Comparison of ENCODE assay signal across 20 cellular contexts in the genomic region with DNA sequence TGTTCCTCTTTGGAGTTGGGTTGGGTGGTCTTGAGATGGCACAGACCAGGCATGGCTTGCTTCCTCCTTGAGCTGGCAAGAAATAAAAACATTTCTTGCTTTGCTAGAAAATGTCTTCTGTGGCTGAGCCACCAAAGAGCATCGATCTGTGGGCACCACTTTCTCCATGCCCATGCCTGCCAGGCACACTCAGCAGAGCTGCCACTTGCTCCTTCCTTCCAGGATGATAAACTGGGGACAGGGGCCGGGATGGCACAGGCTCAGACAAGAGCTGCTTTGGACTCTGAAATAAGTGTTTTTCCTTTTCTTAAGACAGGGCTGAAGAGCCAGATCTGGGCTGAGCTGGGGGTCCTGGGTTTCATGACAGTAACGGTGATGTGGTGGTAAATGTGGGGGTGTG. TPM values are rescaled to one million over a fixed set of nuclear protein-coding genes. Genes with fewer than 3 reads are reported as not detected.
A peak's percentile ranks its signal among the peaks of the same experiment; 100 is the strongest.
DNase-seq lines count a peak whose midpoint lies in the region; ATAC-seq and TF ChIP-seq lines count a peak whose summit lies in the region.
"Had no signal": no experiment of that assay in that cellular context is flagged by ENCODE, and none has a peak within 500 bp of the region (broad histone marks: within the 10 kb centered on the region; RNA-seq: fewer than 3 reads in every experiment).

No MANE protein-coding gene starts in this region.

- intact Hi-C loops in mammary epithelial cell (cut with micrococcal nuclease), result no loop called here

- no peak overlapping the region for H2AK5ac ChIP-seq in mesenchymal stem cell (ENCODE audit: low read length, severe bottlenecking)

- no peak overlapping the region for H2AFZ ChIP-seq in GM23248
- H2AFZ ChIP-seq in mammary epithelial cell (ENCODE audit: low read depth, low read length), result no peak overlapping the region
- no peak overlapping the region for H2AFZ ChIP-seq in mesenchymal stem cell (ENCODE audit: low read depth, low read length)
- H2AFZ ChIP-seq in GM23338, result no peak overlapping the region
- H2AFZ ChIP-seq: PC-9 had no signal

- H2BK120ac ChIP-seq in mesenchymal stem cell (ENCODE audit: low read depth, low read length), result no peak overlapping the region

- no peak overlapping the region for H2BK5ac ChIP-seq in mesenchymal stem cell (ENCODE audit: low read depth, low read length, poor library complexity, severe bottlenecking)

- no peaks in the 10 kb centered on the region for H4K20me1 ChIP-seq in GM23248 (ENCODE audit: insufficient read depth)
- no peaks in the 10 kb centered on the region for H4K20me1 ChIP-seq in mammary epithelial cell (ENCODE audit: insufficient read depth, low read length)
- peaks cover 17% of the 10 kb centered on the region; the same call in 1 of the 2 replicates for H4K20me1 ChIP-seq in GM23338 (replicated peaks; ENCODE audit: insufficient read depth)

- H3K27me3 ChIP-seq in GM23248 (replicated peaks; ENCODE audit: insufficient read depth), result no peaks in the 10 kb centered on the region
- no peaks in the 10 kb centered on the region for H3K27me3 ChIP-seq in mammary epithelial cell (ENCODE audit: insufficient read depth, low read length)
- peaks cover 0 to 64% of the 10 kb centered on the region in 2 experiments for H3K27me3 ChIP-seq in mesenchymal stem cell (ENCODE audit: control insufficient read depth in 1 of 2, insufficient read depth in 1 of 2, low read length in 2 of 2)
- no peaks in the 10 kb centered on the region for H3K27me3 ChIP-seq in thoracic aorta (replicated peaks; ENCODE audit: insufficient read depth)
- H3K27me3 ChIP-seq in GM23338 (ENCODE audit: insufficient read depth), result peaks cover 92% of the 10 kb centered on the region

- H3K9me2 ChIP-seq in GM23248 (ENCODE audit: insufficient read depth) (no peaks in the 10 kb centered on the region), GM23338 (ENCODE audit: insufficient read depth) (no peaks in the 10 kb centered on the region)

- H3K27ac Mint-ChIP-seq in GM23338, result no peak overlapping the region
- H3K27ac Mint-ChIP-seq: activated T-helper 17 cell treated with anti-CD3 and anti-CD28 coated beads, Interleukin-2, amount 50 U/mL, for 72 hours; dendritic cell treated with granulocyte-macrophage colony-stimulating factor and Interleukin-4, amounts not matched to agents 40 ng/mL and 50 ng/mL, for 4 days; IgD-negative memory B cell had no signal

- H3K4me2 ChIP-seq in GM23248 (ENCODE audit: unreplicated experiment) (peak overlapping the region; percentile 96), mammary epithelial cell (ENCODE audit: insufficient read depth, low read depth, low read length) (peak overlapping the region; percentile 99), mesenchymal stem cell (ENCODE audit: low read length, poor library complexity, severe bottlenecking) (no peak overlapping the region), GM23338 (no peak overlapping the region)
- H3K4me2 ChIP-seq: PC-9 had no signal

- H3K9me3 ChIP-seq in GM23248 (ENCODE audit: low read depth) (no peaks in the 10 kb centered on the region), mammary epithelial cell (replicated peaks; ENCODE audit: insufficient read depth, low read length) (no peaks in the 10 kb centered on the region), mesenchymal stem cell (ENCODE audit: control insufficient read depth, low read length) (no peaks in the 10 kb centered on the region), thoracic aorta (no peaks in the 10 kb centered on the region)

- ATAC-seq in thoracic aorta (ENCODE audit: insufficient number of reproducible peaks, low FRiP score, low read depth) (no peak), GM23338 (no peak), GM18861 (IDR thresholded peaks at IDR 0.05; ENCODE audit: unreplicated experiment) (no peak)
- ATAC-seq: activated T-helper 17 cell treated with anti-CD3 and anti-CD28 coated beads, Interleukin-2, amount 50 U/mL, for 72 hours; left cardiac atrium had no signal

- in situ Hi-C loops in GM23248 (cut with MboI) (no loop called here), mammary epithelial cell (cut with MboI; ENCODE audit: low sequenced_read_pairs in 2 of 2) (loop anchor here in 1 of 2 donors (5.0 kb wide), 1 partner anchor 36 kb away; no protein-coding TSS in a partner anchor)

- no peaks in the 10 kb centered on the region; the same call in 2 of the 3 replicates for H3K36me3 Mint-ChIP-seq in GM23338 (ENCODE audit: low read depth)
- H3K36me3 Mint-ChIP-seq: IgD-negative memory B cell had no signal

- H3K4me3 Mint-ChIP-seq in GM23338, result no peak overlapping the region
- H3K4me3 Mint-ChIP-seq: activated T-helper 17 cell treated with anti-CD3 and anti-CD28 coated beads, Interleukin-2, amount 50 U/mL, for 72 hours; dendritic cell treated with granulocyte-macrophage colony-stimulating factor and Interleukin-4, amounts not matched to agents 40 ng/mL and 50 ng/mL, for 4 days; IgD-negative memory B cell had no signal

- H3K4me1 ChIP-seq in GM23248 (ENCODE audit: insufficient read depth), result peaks cover 62% of the 10 kb centered on the region
- H3K4me1 ChIP-seq in mammary epithelial cell (ENCODE audit: insufficient read depth, low read length), result peaks cover 75% of the 10 kb centered on the region
- H3K4me1 ChIP-seq in mesenchymal stem cell (ENCODE audit: control insufficient read depth, insufficient read depth, low read depth, low read length), result peaks cover 29% of the 10 kb centered on the region
- peaks cover 55 to 89% of the 10 kb centered on the region in 2 donors for H3K4me1 ChIP-seq in thoracic aorta (ENCODE audit: control insufficient read depth in 1 of 2, low read depth in 2 of 2)
- peaks cover 36% of the 10 kb centered on the region for H3K4me1 ChIP-seq in GM23338 (ENCODE audit: insufficient read depth)

- DNase-seq in GM23248 (no peak), mammary epithelial cell (no peak), mesenchymal stem cell (no peak), thoracic aorta (ENCODE audit: low spot score) (no peak), SW 1271 (lab: John Stamatoyannopoulos, UW) (no peak), GM23338 (ENCODE audit: low spot score) (no peak)
- DNase-seq: amniotic stem cell, GOT3, hippocampal formation, left cardiac atrium, NCI-H1092 treated with DMSO at 0.1 percent for 48 hours, NCI-H748 treated with DMSO at 0.1 percent for 48 hours, occipital lobe, PC-9, small intestine had no signal

- H3K27me3 Mint-ChIP-seq in GM23338 (ENCODE audit: insufficient read depth, low read depth, poor library complexity), result peaks cover 80% of the 10 kb centered on the region

- H2BK12ac ChIP-seq in mesenchymal stem cell (ENCODE audit: low read length in 2 of 2), result no peak overlapping the region

- CTCF ChIA-PET in mammary epithelial cell (lab: Charles Lee; ENCODE audit: low non-redundant PET), result interaction anchor here (0.5 kb wide), 1 partner anchor 33 kb away, joined by 10 read pairs; no protein-coding TSS in a partner anchor

- H3K36me3 ChIP-seq in GM23248 (ENCODE audit: low read depth) (0 out of 2 replicates have a peak, but pooled peaks cover 3% of the 10 kb centered on the region), mammary epithelial cell (ENCODE audit: insufficient read depth, low read length) (no peaks in the 10 kb centered on the region), mesenchymal stem cell (ENCODE audit: control insufficient read depth in 1 of 2, insufficient read depth in 2 of 2, low read depth in 1 of 2, low read length in 2 of 2) (peaks cover 0 to 64% of the 10 kb centered on the region in 2 experiments), thoracic aorta (no peaks in the 10 kb centered on the region), GM23338 (ENCODE audit: insufficient read depth) (no peaks in the 10 kb centered on the region)

- H3K4ac ChIP-seq in mesenchymal stem cell (ENCODE audit: low read depth in 1 of 2, low read length in 2 of 2), result no peak overlapping the region

- no peaks in the 10 kb centered on the region for H3K79me1 ChIP-seq in mesenchymal stem cell (replicated peaks; ENCODE audit: low read length, poor library complexity, severe bottlenecking)

- peak overlapping the region; percentile 98 for H3K9ac ChIP-seq in GM23248
- peak overlapping the region; percentile 34 for H3K9ac ChIP-seq in mammary epithelial cell (ENCODE audit: insufficient read depth, low read length)
- H3K9ac ChIP-seq in mesenchymal stem cell (ENCODE audit: low read length), result peak overlapping the region; percentile 99

- no peak overlapping the region for H4K91ac ChIP-seq in mesenchymal stem cell (ENCODE audit: low read length)

- BruUV-seq in mammary epithelial cell (replicated peaks; lab: Mats Ljungman, UMichigan), result no TSS peak

- H3K27ac ChIP-seq in GM23248 (peak overlapping the region; percentile 99), mammary epithelial cell (ENCODE audit: insufficient read depth, low read depth, low read length) (peak overlapping the region; percentile 78), mesenchymal stem cell (ENCODE audit: low read length, poor library complexity, severe bottlenecking) (no peak overlapping the region), thoracic aorta (peak overlapping the region; percentile 98 to 99), GM23338 (ENCODE audit: low read depth) (no peak overlapping the region)
- H3K27ac ChIP-seq: PC-9 had no signal

- H2BK15ac ChIP-seq in mesenchymal stem cell (ENCODE audit: low read depth, poor library complexity, severe bottlenecking), result no peak overlapping the region

- no peak overlapping the region for H3K18ac ChIP-seq in mesenchymal stem cell (ENCODE audit: low read depth in 1 of 2, low read length in 2 of 2)

- 23 to 33% methylated on average over 3 of the region's 3 CpGs for WGBS in GM23248 (ENCODE audit: low coverage in 1 of 2, low lambda C conversion rate in 2 of 2, missing lambda C conversion rate in 2 of 2), 2 experiments
- WGBS in mammary epithelial cell (ENCODE audit: low coverage, missing lambda C conversion rate), result 22% methylated on average over 3 of the region's 3 CpGs
- WGBS in mesenchymal stem cell, result 55% methylated on average over 3 of the region's 3 CpGs

- TF ChIP-seq CTCF in mammary epithelial cell (conservative IDR thresholded peaks at IDR 0.05 in 1 of 2, IDR thresholded peaks at IDR 0.05 in 1 of 2; ENCODE audit: extremely low read depth in 1 of 2, insufficient read depth in 1 of 2, low read depth in 1 of 2, low read length in 2 of 2), result no peak
- no peak for TF ChIP-seq CTCF in thoracic aorta (IDR thresholded peaks at IDR 0.05)
- TF ChIP-seq CTCF in GM23338 (conservative IDR thresholded peaks at IDR 0.05; ENCODE audit: low read depth in 2 of 2), result no peak

- H3K14ac ChIP-seq in mesenchymal stem cell (ENCODE audit: low read length in 2 of 2), result no peak overlapping the region

- H3K4me3 ChIP-seq in GM23248 (peak overlapping the region; percentile 85), mammary epithelial cell (replicated peaks in 1 of 3; ENCODE audit: insufficient read depth in 1 of 3, low read depth in 2 of 3, low read length in 3 of 3) (no peak overlapping the region), mesenchymal stem cell (ENCODE audit: insufficient read depth in 1 of 2, low read depth in 1 of 2, low read length in 2 of 2) (peak overlapping the region in 1 of 2 experiments; percentile 97), thoracic aorta (peak overlapping the region; percentile 75), GM23338 (no peak overlapping the region)
- H3K4me3 ChIP-seq: PC-9 had no signal

- H3K4me1 Mint-ChIP-seq in GM23338, result peaks cover 34% of the 10 kb centered on the region

- H3K9me3 Mint-ChIP-seq in GM23338, result peaks cover 8% of the 10 kb centered on the region; the same call in 1 of the 3 replicates
- H3K9me3 Mint-ChIP-seq: activated T-helper 17 cell treated with anti-CD3 and anti-CD28 coated beads, Interleukin-2, amount 50 U/mL, for 72 hours; dendritic cell treated with granulocyte-macrophage colony-stimulating factor and Interleukin-4, amounts not matched to agents 40 ng/mL and 50 ng/mL, for 4 days; IgD-negative memory B cell had no signal

- dilution Hi-C loops in mammary epithelial cell (cut with HindIII; ENCODE audit: low sequenced_read_pairs), result loop anchor here (5.0 kb wide), 2 partner anchors 34 to 96 kb away; a partner anchor contains a TSS

- H3K79me2 ChIP-seq in GM23248 (ENCODE audit: insufficient read depth) (peaks cover 97% of the 10 kb centered on the region), mammary epithelial cell (ENCODE audit: insufficient read depth, low read length) (peaks cover 90% of the 10 kb centered on the region), GM23338 (replicated peaks; ENCODE audit: insufficient read depth) (no peaks in the 10 kb centered on the region)

- no peak overlapping the region for H4K8ac ChIP-seq in mesenchymal stem cell (ENCODE audit: low read length)

- no peak overlapping the region for H3K23ac ChIP-seq in mesenchymal stem cell (ENCODE audit: low read length in 2 of 2)

- H3F3A ChIP-seq in GM23248 (ENCODE audit: insufficient read depth) (peaks cover 72% of the 10 kb centered on the region), GM23338 (replicated peaks; ENCODE audit: low read depth) (peaks cover 26% of the 10 kb centered on the region)

RNA-seq across cellular contexts. Expression of a gene that starts 32.8 kb away (rescaled TPM):
- total RNA-seq in GM23248 (2014; rRNA removed; shearing (Covaris generic)), result 71.0 and 81.4 TPM in 2 replicates
- polyA plus RNA-seq in GM23248 (2016; fragmentation: Nextera tagmentation; extraction: Ambion mirVana), result 59.2 and 60.8 TPM in 2 replicates
- total RNA-seq in mammary epithelial cell, result 10 to 100 TPM; 43.2 to 76.1 TPM
- 24.5 TPM for polyA plus RNA-seq in mammary epithelial cell
- 215 TPM for polyA minus RNA-seq in mammary epithelial cell
- polyA plus RNA-seq in mesenchymal stem cell (2013, experiment 1 of 2), result 4.6 TPM
- 4.6 TPM for polyA plus RNA-seq in mesenchymal stem cell (2013, experiment 2 of 2)
- total RNA-seq in thoracic aorta, result 100 to 1,000 TPM; 126 to 145 TPM
- total RNA-seq in GM23338 (2014; rRNA removed; shearing (Covaris generic)), result 0.14 and 1.2 TPM in 2 replicates
- polyA plus RNA-seq in GM23338 (2016; fragmentation: Nextera tagmentation; extraction: Ambion mirVana), result 0.06 and 0.31 TPM in 2 replicates

RNA-seq across cellular contexts. Expression of a gene that starts 58.7 kb away (rescaled TPM):
- not detected in 2 replicates for total RNA-seq in GM23248 (2014; rRNA removed; shearing (Covaris generic))
- not detected in 2 replicates for polyA plus RNA-seq in GM23248 (2016; fragmentation: Nextera tagmentation; extraction: Ambion mirVana)
- total RNA-seq in mammary epithelial cell, result under 1 TPM; under 0.01 to 0.28 TPM
- polyA plus RNA-seq in mammary epithelial cell, result 0.07 TPM
- not detected for polyA minus RNA-seq in mammary epithelial cell
- 0.01 TPM for polyA plus RNA-seq in mesenchymal stem cell (2013, experiment 1 of 2)
- not detected for polyA plus RNA-seq in mesenchymal stem cell (2013, experiment 2 of 2)
- total RNA-seq in thoracic aorta, result not detected
- total RNA-seq in GM23338 (2014; rRNA removed; shearing (Covaris generic)), result 0.28 TPM in 1 of 2 replicates, not detected in the other
- 0.10 and 0.18 TPM in 2 replicates for polyA plus RNA-seq in GM23338 (2016; fragmentation: Nextera tagmentation; extraction: Ambion mirVana)
- total RNA-seq: occipital lobe had no signal
- polyA plus RNA-seq: BJ, IgD-negative memory B cell had no signal

Comparison
In these comparisons a context has a peak if more than half of its experiments do, and no peak if none do; other contexts are left out.
1. H3K27ac ChIP-seq: peak in GM23248 (single experiment), mammary epithelial cell (single experiment) and thoracic aorta (2 of 2); none in mesenchymal stem cell (single experiment) and GM23338 (single experiment).
2. H3K4me2 ChIP-seq: peak in GM23248 (single experiment) and mammary epithelial cell (single experiment); none in mesenchymal stem cell (single experiment) and GM23338 (single experiment).
3. H3K4me3 ChIP-seq: peak in GM23248 (single experiment) and thoracic aorta (single experiment); none in mammary epithelial cell (0 of 3) and GM23338 (single experiment).
4. H3K9ac ChIP-seq: peak in every context shown above with its lines; median percentile 99 in mesenchymal stem cell; 98 in GM23248; 34 in mammary epithelial cell.
5. RNA of a gene that starts 32.8 kb away (total RNA-seq): 126 to 145 TPM in thoracic aorta, 43.2 to 76.1 TPM in mammary epithelial cell and 71.0 to 81.4 TPM in GM23248; 0.14 to 1.2 TPM in GM23338; every median in the first group is over 10 times any median in the second.